ENCODE assay signal across 8 cellular contexts in genomic region chr16:85799497-85800320, GRCh38. TPM values are rescaled to one million over a fixed set of nuclear protein-coding genes. Genes with fewer than 3 reads are reported as not detected.
DNase-seq lines count a peak whose midpoint lies in the region; ATAC-seq lines count a peak whose summit lies in the region.

Gene COX4I1, plus strand, starts transcription at chr16:85799695. Its CDS starts 1,511 bp downstream, at chr16:85801206.
Gene EMC8, minus strand, starts transcription at chr16:85799544. Its CDS starts 249 bp downstream, at chr16:85799295.

- no peaks in the 10 kb centered on the region for H3K27me3 ChIP-seq in effector memory CD4-positive, alpha-beta T cell (replicated peaks; ENCODE audit: control insufficient read depth, insufficient read depth, low read length, poor library complexity, severe bottlenecking)

- peaks cover 38% of the 10 kb centered on the region for H3K36me3 ChIP-seq in effector memory CD4-positive, alpha-beta T cell (ENCODE audit: control insufficient read depth, insufficient read depth, low read length)

- peaks cover 20% of the 10 kb centered on the region for H3K4me1 ChIP-seq in effector memory CD4-positive, alpha-beta T cell (ENCODE audit: control insufficient read depth, insufficient read depth, low read length, poor library complexity, severe bottlenecking)

- DNase-seq in COLO829 (ENCODE audit: low spot score) (peak; percentile 81), HT-29 (ENCODE audit: low spot score) (peak; percentile 92), medulla oblongata (ENCODE audit: extremely low spot score) (peak; percentile 94)
- DNase-seq in NK-92 treated with Interleukin-12 subunit alpha and Interleukin-12 subunit beta, amount 100 ng/mL, for 24 hours (lab: John Stamatoyannopoulos, UW): peak; percentile 79
- peak; percentile 83 to 86 (median 86) for DNase-seq in effector memory CD4-positive, alpha-beta T cell
- peak; percentile 89 to 92 (median 92) for DNase-seq in stimulated activated CD4-positive, alpha-beta T cell treated with anti-CD3 and anti-CD28 coated beads, TNF-alpha, amount 100 ng/mL, for 48 hours (ENCODE audit: low read depth in 3 of 3)

- no peaks in the 10 kb centered on the region for H3K9me3 ChIP-seq in effector memory CD4-positive, alpha-beta T cell (ENCODE audit: control insufficient read depth, low read length)

- CTCF ChIA-PET in activated CD8-positive, alpha-beta memory T cell treated with anti-CD3 and anti-CD28 coated beads for 36 hours (lab: Charles Lee): interaction anchor here (1.0 kb wide), 1 partner anchor 11 kb away, joined by 3 read pairs; no protein-coding TSS in a partner anchor

- peak; percentile 68 for ATAC-seq in GM21360 (IDR thresholded peaks at IDR 0.05; ENCODE audit: unreplicated experiment)

- POLR2A ChIA-PET in activated CD8-positive, alpha-beta memory T cell treated with anti-CD3 and anti-CD28 coated beads for 36 hours (lab: Charles Lee): no interaction called here

- H3K4me3 ChIP-seq in effector memory CD4-positive, alpha-beta T cell (ENCODE audit: insufficient read depth, low read depth, low read length, poor library complexity, severe bottlenecking): peak within 1 kb of the TSS; percentile 89

- peak within 1 kb of the TSS; percentile 92 for H3K27ac ChIP-seq in effector memory CD4-positive, alpha-beta T cell (ENCODE audit: insufficient read depth, low read length, poor library complexity, severe bottlenecking)

RNA-seq across cellular contexts. Expression of gene COX4I1, which starts in this region (rescaled TPM):
- 443 and 485 TPM in 2 replicates for total RNA-seq in HT-29 (2014; rRNA removed; shearing (Covaris generic))
- total RNA-seq in activated CD8-positive, alpha-beta memory T cell treated with anti-CD3 and anti-CD28 coated beads for 36 hours: 100 to 1,000 TPM; 451 to 479 TPM

RNA-seq across cellular contexts. Expression of gene EMC8, which starts in this region (rescaled TPM):
- 98.2 and 107 TPM in 2 replicates for total RNA-seq in HT-29 (2014; rRNA removed; shearing (Covaris generic))
- 10 to 100 TPM; 47.3 to 50.7 TPM for total RNA-seq in activated CD8-positive, alpha-beta memory T cell treated with anti-CD3 and anti-CD28 coated beads for 36 hours

Comparison
In these comparisons a context has a peak if more than half of its experiments do, and no peak if none do; other contexts are left out.
1. Peak in every context shown above with its lines: DNase-seq, ATAC-seq, H3K4me3 ChIP-seq and H3K27ac ChIP-seq.